In the genomic region with DNA sequence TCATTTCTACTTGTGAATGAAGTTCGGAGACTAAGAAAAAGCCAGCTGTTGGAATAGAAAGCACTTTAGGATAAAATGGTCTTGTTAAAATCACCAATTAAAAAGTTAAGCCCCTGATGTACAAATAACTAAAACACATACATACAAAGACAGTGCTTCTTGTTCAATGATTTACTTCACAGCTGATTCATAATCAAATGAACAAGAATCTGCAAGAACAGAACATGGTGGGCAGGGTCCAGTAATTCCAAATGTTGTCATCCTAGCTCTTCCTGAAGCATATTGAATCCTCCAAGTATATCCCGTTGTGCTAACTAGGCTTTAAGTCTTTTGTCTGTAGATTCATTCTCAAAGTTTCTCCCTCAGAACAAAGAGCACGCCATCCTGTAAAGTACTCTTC, we compare ENCODE assay signal across 12 cellular contexts. TPM values are rescaled to one million over a fixed set of nuclear protein-coding genes. Genes with fewer than 3 reads are reported as not detected.
DNase-seq lines count a peak whose midpoint lies in the region; ATAC-seq and TF ChIP-seq lines count a peak whose summit lies in the region.
"Had no signal": no experiment of that assay in that cellular context is flagged by ENCODE, and none has a peak within 500 bp of the region (broad histone marks: within the 10 kb centered on the region; RNA-seq: fewer than 3 reads in every experiment).

No MANE protein-coding gene starts in this region.

- no peak for TF ChIP-seq CTCF in HFFc6 (IDR thresholded peaks at IDR 0.05)

- DNase-seq in activated T-cell treated with anti-CD3 and anti-CD28 coated beads, Interleukin-2, amount 50 U/mL, for 72 hours: no peak
- DNase-seq in activated T-cell treated with anti-CD3 and anti-CD28 coated beads, Interleukin-2, amount 50 U/mL, for 48 hours: no peak
- DNase-seq in HFFc6 (no peak), kidney tubule cell (ENCODE audit: low spot score) (peak; percentile 65), NCI-H1694 treated with DMSO at 0.1 percent for 48 hours (lab: John Stamatoyannopoulos, UW) (no peak)
- no peak for DNase-seq in stimulated activated effector memory CD8-positive, alpha-beta T cell treated with anti-CD3 and anti-CD28 coated beads, Interleukin-12 subunit alpha, Interleukin-12 subunit beta, amount 100 ng/mL, for 72 hours (ENCODE audit: low spot score in 2 of 2)
- no peak for DNase-seq in activated T-helper 2 cell treated with anti-CD3 and anti-CD28 coated beads, Interferon-gamma antibody, Interleukin-2, Interleukin-4, amounts not matched to agents 10 μg/mL and 5 μg/mL and 100 μg/mL, durations not matched to agents 14 hours and 24 hours and 36 hours (ENCODE audit: low spot score)
- DNase-seq: DMS79, KBM-7, NCI-H1105, NCI-H2081 treated with DMSO at 0.1 percent for 48 hours, Right ventricle myocardium superior had no signal

- H3K36me3 Mint-ChIP-seq in activated T-cell treated with anti-CD3 and anti-CD28 coated beads, Interleukin-2, amount 50 U/mL, for 72 hours (ENCODE audit: insufficient read depth in 2 of 2): peaks cover 6 to 15% of the 10 kb centered on the region in 2 donors
- H3K36me3 Mint-ChIP-seq in HFFc6 (ENCODE audit: low read depth): peaks cover 42% of the 10 kb centered on the region
- H3K36me3 Mint-ChIP-seq in stimulated activated effector memory CD8-positive, alpha-beta T cell treated with anti-CD3 and anti-CD28 coated beads, Interleukin-12 subunit alpha, Interleukin-12 subunit beta, amount 100 ng/mL, for 72 hours: peaks cover 79% of the 10 kb centered on the region
- H3K36me3 Mint-ChIP-seq in activated T-helper 2 cell treated with anti-CD3 and anti-CD28 coated beads, Interferon-gamma antibody, Interleukin-2, Interleukin-4, amounts not matched to agents 10 μg/mL and 5 μg/mL and 100 μg/mL, durations not matched to agents 14 hours and 24 hours and 36 hours (ENCODE audit: low read depth): peaks cover 85% of the 10 kb centered on the region

- H3K9me3 Mint-ChIP-seq in activated T-cell treated with anti-CD3 and anti-CD28 coated beads, Interleukin-2, amount 50 U/mL, for 72 hours: peaks cover 2 to 3% of the 10 kb centered on the region in 2 donors
- H3K9me3 Mint-ChIP-seq in HFFc6: peaks cover 4% of the 10 kb centered on the region; the same call in 1 of the 2 replicates
- peaks cover 2% of the 10 kb centered on the region for H3K9me3 Mint-ChIP-seq in stimulated activated effector memory CD8-positive, alpha-beta T cell treated with anti-CD3 and anti-CD28 coated beads, Interleukin-12 subunit alpha, Interleukin-12 subunit beta, amount 100 ng/mL, for 72 hours
- peaks cover 6% of the 10 kb centered on the region for H3K9me3 Mint-ChIP-seq in activated T-helper 2 cell treated with anti-CD3 and anti-CD28 coated beads, Interferon-gamma antibody, Interleukin-2, Interleukin-4, amounts not matched to agents 10 μg/mL and 5 μg/mL and 100 μg/mL, durations not matched to agents 14 hours and 24 hours and 36 hours

- no peaks in the 10 kb centered on the region for H3K4me1 Mint-ChIP-seq in activated T-cell treated with anti-CD3 and anti-CD28 coated beads, Interleukin-2, amount 50 U/mL, for 72 hours (ENCODE audit: low read depth)
- H3K4me1 Mint-ChIP-seq in HFFc6 (ENCODE audit: low read depth): no peaks in the 10 kb centered on the region
- no peaks in the 10 kb centered on the region for H3K4me1 Mint-ChIP-seq in stimulated activated effector memory CD8-positive, alpha-beta T cell treated with anti-CD3 and anti-CD28 coated beads, Interleukin-12 subunit alpha, Interleukin-12 subunit beta, amount 100 ng/mL, for 72 hours
- H3K4me1 Mint-ChIP-seq in activated T-helper 2 cell treated with anti-CD3 and anti-CD28 coated beads, Interferon-gamma antibody, Interleukin-2, Interleukin-4, amounts not matched to agents 10 μg/mL and 5 μg/mL and 100 μg/mL, durations not matched to agents 14 hours and 24 hours and 36 hours (ENCODE audit: low read depth): no peaks in the 10 kb centered on the region

- H3K4me3 Mint-ChIP-seq in activated T-cell treated with anti-CD3 and anti-CD28 coated beads, Interleukin-2, amount 50 U/mL, for 72 hours: no peak overlapping the region
- H3K4me3 Mint-ChIP-seq in HFFc6: no peak overlapping the region
- H3K4me3 Mint-ChIP-seq in stimulated activated effector memory CD8-positive, alpha-beta T cell treated with anti-CD3 and anti-CD28 coated beads, Interleukin-12 subunit alpha, Interleukin-12 subunit beta, amount 100 ng/mL, for 72 hours: no peak overlapping the region
- H3K4me3 Mint-ChIP-seq in activated T-helper 2 cell treated with anti-CD3 and anti-CD28 coated beads, Interferon-gamma antibody, Interleukin-2, Interleukin-4, amounts not matched to agents 10 μg/mL and 5 μg/mL and 100 μg/mL, durations not matched to agents 14 hours and 24 hours and 36 hours (ENCODE audit: low read depth): no peak overlapping the region

- intact Hi-C loops in activated T-helper 2 cell treated with anti-CD3 and anti-CD28 coated beads, Interferon-gamma antibody, Interleukin-2, Interleukin-4, amounts not matched to agents 10 μg/mL and 5 μg/mL and 100 μg/mL, durations not matched to agents 14 hours and 24 hours and 36 hours (cut with micrococcal nuclease): no loop called here

- no peak for ATAC-seq in activated T-cell treated with anti-CD3 and anti-CD28 coated beads, Interleukin-2, amount 50 U/mL, for 72 hours (replicated peaks in 1 of 2)
- no peak for ATAC-seq in stimulated activated effector memory CD8-positive, alpha-beta T cell treated with anti-CD3 and anti-CD28 coated beads, Interleukin-12 subunit alpha, Interleukin-12 subunit beta, amount 100 ng/mL, for 72 hours

- H3K27me3 Mint-ChIP-seq in activated T-cell treated with anti-CD3 and anti-CD28 coated beads, Interleukin-2, amount 50 U/mL, for 72 hours (ENCODE audit: low read depth): no peaks in the 10 kb centered on the region
- H3K27me3 Mint-ChIP-seq in HFFc6 (ENCODE audit: insufficient read depth): no peaks in the 10 kb centered on the region; the same call in 1 of the 2 replicates
- H3K27me3 Mint-ChIP-seq in activated T-helper 2 cell treated with anti-CD3 and anti-CD28 coated beads, Interferon-gamma antibody, Interleukin-2, Interleukin-4, amounts not matched to agents 10 μg/mL and 5 μg/mL and 100 μg/mL, durations not matched to agents 14 hours and 24 hours and 36 hours (ENCODE audit: low read depth): no peaks in the 10 kb centered on the region

- peak overlapping the region; percentile 23 for H3K27ac Mint-ChIP-seq in activated T-cell treated with anti-CD3 and anti-CD28 coated beads, Interleukin-2, amount 50 U/mL, for 72 hours
- peak overlapping the region; percentile 3; the same call in 1 of the 2 replicates for H3K27ac Mint-ChIP-seq in HFFc6
- peak overlapping the region; percentile 6 for H3K27ac Mint-ChIP-seq in stimulated activated effector memory CD8-positive, alpha-beta T cell treated with anti-CD3 and anti-CD28 coated beads, Interleukin-12 subunit alpha, Interleukin-12 subunit beta, amount 100 ng/mL, for 72 hours
- no peak overlapping the region for H3K27ac Mint-ChIP-seq in activated T-helper 2 cell treated with anti-CD3 and anti-CD28 coated beads, Interferon-gamma antibody, Interleukin-2, Interleukin-4, amounts not matched to agents 10 μg/mL and 5 μg/mL and 100 μg/mL, durations not matched to agents 14 hours and 24 hours and 36 hours

RNA-seq across cellular contexts. Expression of a gene that starts 24.5 kb away (rescaled TPM):
- 10 to 100 TPM; 37.6 to 39.9 TPM for total RNA-seq in activated T-cell treated with anti-CD3 and anti-CD28 coated beads, Interleukin-2, amount 50 U/mL, for 72 hours
- total RNA-seq in HFFc6 (2021; fragmentation: NEBNext Ultra II Directional; extraction: Animal tissue kit (Norgen Biotek cat#: 25700)): 10 to 100 TPM; 36.4 to 48.6 (median 42.7) TPM
- 73.0 and 73.7 TPM in 2 replicates for total RNA-seq in activated T-helper 2 cell treated with anti-CD3 and anti-CD28 coated beads, Interferon-gamma antibody, Interleukin-2, Interleukin-4, amounts not matched to agents 10 μg/mL and 5 μg/mL and 100 μg/mL, durations not matched to agents 14 hours and 24 hours and 36 hours

RNA-seq across cellular contexts. Expression of a gene that starts 41.9 kb away (rescaled TPM):
- total RNA-seq in activated T-cell treated with anti-CD3 and anti-CD28 coated beads, Interleukin-2, amount 50 U/mL, for 72 hours: 10 to 100 TPM; 42.9 to 48.1 TPM
- total RNA-seq in HFFc6 (2021; fragmentation: NEBNext Ultra II Directional; extraction: Animal tissue kit (Norgen Biotek cat#: 25700)): 10 to 100 TPM; 45.9 to 51.7 (median 48.7) TPM
- total RNA-seq in activated T-helper 2 cell treated with anti-CD3 and anti-CD28 coated beads, Interferon-gamma antibody, Interleukin-2, Interleukin-4, amounts not matched to agents 10 μg/mL and 5 μg/mL and 100 μg/mL, durations not matched to agents 14 hours and 24 hours and 36 hours: 52.8 and 54.4 TPM in 2 replicates

RNA-seq across cellular contexts. Expression of a gene that starts 42.3 kb away (rescaled TPM):
- 1 to 10 TPM; 3.1 to 3.2 TPM for total RNA-seq in activated T-cell treated with anti-CD3 and anti-CD28 coated beads, Interleukin-2, amount 50 U/mL, for 72 hours
- total RNA-seq in HFFc6 (2021; fragmentation: NEBNext Ultra II Directional; extraction: Animal tissue kit (Norgen Biotek cat#: 25700)): 1 to 10 TPM; 1.1 to 2.7 (median 1.6) TPM
- total RNA-seq in activated T-helper 2 cell treated with anti-CD3 and anti-CD28 coated beads, Interferon-gamma antibody, Interleukin-2, Interleukin-4, amounts not matched to agents 10 μg/mL and 5 μg/mL and 100 μg/mL, durations not matched to agents 14 hours and 24 hours and 36 hours: 2.0 and 2.8 TPM in 2 replicates
